8 cellular contexts compared by ENCODE assay signal in the genomic region with DNA sequence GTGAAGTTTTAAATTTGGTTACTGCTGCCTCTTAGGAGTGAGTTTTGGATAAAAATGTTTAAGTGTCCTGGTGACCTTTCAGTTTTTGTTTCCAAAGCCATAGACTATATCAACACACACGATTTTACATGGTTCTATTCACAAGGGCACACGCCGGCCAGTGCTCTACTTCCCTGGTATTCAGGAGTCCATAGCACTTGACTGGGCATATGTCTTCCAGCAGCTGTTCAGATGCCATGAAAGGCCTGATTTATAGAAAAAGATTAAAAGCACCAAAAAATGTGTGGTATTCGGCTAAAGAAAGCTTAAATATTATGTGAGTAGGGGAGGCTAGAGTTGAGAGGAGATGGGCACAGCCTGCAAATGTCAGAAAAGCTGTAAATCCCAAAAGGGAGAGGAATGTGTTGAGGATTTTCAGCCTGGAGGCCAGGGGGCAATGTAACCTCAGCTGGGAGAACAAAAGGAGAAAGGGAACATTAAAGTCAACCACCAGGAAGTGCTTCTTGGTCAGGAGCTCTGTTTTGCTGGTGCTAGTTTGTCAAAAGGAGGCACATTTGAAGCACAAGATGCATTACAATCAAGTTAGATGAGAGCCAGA.
A peak's percentile ranks its signal among the peaks of the same experiment; 100 is the strongest.
DNase-seq lines count a peak whose midpoint lies in the region; ATAC-seq, FAIRE-seq and TF ChIP-seq lines count a peak whose summit lies in the region.

No MANE protein-coding gene starts in this region.

- DNase-seq in AG09319 (ENCODE audit: extremely low read depth, low read depth) (no peak), HT-29 (ENCODE audit: low spot score) (peak; percentile 22), GM12878 (ENCODE audit: low read depth, low spot score) (no peak), frontal cortex (ENCODE audit: low spot score in 2 of 2) (no peak), NCI-H2171 treated with DMSO at 0.1 percent for 48 hours (lab: John Stamatoyannopoulos, UW) (no peak), T1000 (lab: John Stamatoyannopoulos, UW) (no peak)

- SMC1A ChIA-PET in GM12878 (lab: Charles Lee; ENCODE audit: uncharacterized antibody, unreplicated experiment), result interaction anchor here (0.7 to 6.7 kb wide), 12 partner anchors 8 to 520 kb away, joined by 3 to 58 read pairs (median 4); no protein-coding TSS in a partner anchor

- H2AFZ ChIP-seq in GM12878 (ENCODE audit: control insufficient read depth, low read depth, low read length), result no peak overlapping the region

- H3K4me3 ChIP-seq in GM12878 (no peak overlapping the region), liver (ENCODE audit: low read depth in 1 of 3, low read length in 3 of 3) (no peak overlapping the region)

- no peaks in the 10 kb centered on the region for H3K27me3 ChIP-seq in GM12878 (replicated peaks in 1 of 2; ENCODE audit: control insufficient read depth in 2 of 2, insufficient read depth in 2 of 2, low read length in 1 of 2)
- no peaks in the 10 kb centered on the region for H3K27me3 ChIP-seq in liver (ENCODE audit: control insufficient read depth in 4 of 4, insufficient read depth in 4 of 4, low read length in 3 of 4)

- TF ChIP-seq RAD21 in GM12878 (IDR thresholded peaks at IDR 0.05; ENCODE audit: insufficient read depth, low read depth, low read length) (no peak), liver (IDR thresholded peaks at IDR 0.05) (peak; percentile 72 to 81)

- FAIRE-seq in GM12878 (lab: Jason Lieb, UNC) (no peak), frontal cortex (lab: Jason Lieb, UNC) (no peak)

- in situ Hi-C loops in GM12878 (cut with MboI), result no loop called here

- RAD21 ChIA-PET in GM12878 (lab: Charles Lee; ENCODE audit: unreplicated experiment), result interaction anchor here (1.3 to 2.2 kb wide), 7 partner anchors 8 to 49 kb away, joined by 3 to 11 read pairs (median 5); no protein-coding TSS in a partner anchor

- H3K9me3 ChIP-seq in GM12878 (replicated peaks; ENCODE audit: control insufficient read depth, insufficient read depth, low read length) (peaks cover 9% of the 10 kb centered on the region; the same call in 2 of the 3 replicates), liver (ENCODE audit: control insufficient read depth in 4 of 4, low read length in 3 of 4) (no peaks in the 10 kb centered on the region)

- peak; percentile 22; the same call in 1 of the 2 replicates for TF ChIP-seq CTCF in AG09319 (IDR thresholded peaks at IDR 0.05; ENCODE audit: low read depth, low read length)
- no peak for TF ChIP-seq CTCF in GM12878 (IDR thresholded peaks at IDR 0.05 in 2 of 3, conservative IDR thresholded peaks at IDR 0.05 in 1 of 3; ENCODE audit: control insufficient read depth in 2 of 3, extremely low read depth in 1 of 3, insufficient read depth in 1 of 3, low read depth in 3 of 3, low read length in 3 of 3)
- peak; percentile 33 for TF ChIP-seq CTCF in liver (IDR thresholded peaks at IDR 0.05; ENCODE audit: low read depth, low read length, missing input control)

- H3K4me1 ChIP-seq in GM12878 (ENCODE audit: control insufficient read depth, insufficient read depth, low read length), result peaks cover 25% of the 10 kb centered on the region
- H3K4me1 ChIP-seq in liver (ENCODE audit: control insufficient read depth in 4 of 4, insufficient read depth in 4 of 4, low read length in 3 of 4), result no peaks in the 10 kb centered on the region

- BruUV-seq in GM12878 (replicated peaks; lab: Mats Ljungman, UMichigan), result no TSS peak

- POLR2A ChIA-PET in GM12878 (lab: Charles Lee), result interaction anchor here (0.8 to 4.7 kb wide), 3 partner anchors 10 to 388 kb away, joined by 3 to 35 read pairs (median 3); no protein-coding TSS in a partner anchor

- no peaks in the 10 kb centered on the region for H3K79me2 ChIP-seq in GM12878 (ENCODE audit: control insufficient read depth, insufficient read depth, low read length)

- H4K20me1 ChIP-seq in GM12878 (ENCODE audit: control insufficient read depth, insufficient read depth), result no peaks in the 10 kb centered on the region

- intact Hi-C loops in GM12878 (cut with micrococcal nuclease; ENCODE audit: unreplicated experiment), result no loop called here

- ATAC-seq in GM12878, result no peak
- ATAC-seq in HG03354 (IDR thresholded peaks at IDR 0.05; ENCODE audit: poor library complexity, severe bottlenecking, unreplicated experiment), result no peak

- CTCF ChIA-PET in GM12878 (lab: Yijun Ruan, JAX), result interaction anchor here (0.9 to 3.1 kb wide), 3 partner anchors 8 to 49 kb away, joined by 4 to 16 read pairs (median 6); no protein-coding TSS in a partner anchor

- WGBS in GM12878 (ENCODE audit: insufficient coverage, insufficient replicate concordance, low lambda C conversion rate, missing lambda C conversion rate), result 92% methylated on average over 4 of the region's 4 CpGs
- 90% methylated on average over 4 of the region's 4 CpGs for WGBS in liver

- peak overlapping the region; percentile 20; the same call in 1 of the 2 replicates for H3K27ac ChIP-seq in GM12878 (ENCODE audit: control insufficient read depth, insufficient read depth)
- H3K27ac ChIP-seq in liver (ENCODE audit: low read depth in 1 of 2, low read length in 2 of 2), result no peak overlapping the region

- no peak for TF ChIP-seq POLR2A in GM12878 (IDR thresholded peaks at IDR 0.05; ENCODE audit: low read depth, low read length)

- TF ChIP-seq EP300 in GM12878 (IDR thresholded peaks at IDR 0.05; ENCODE audit: borderline replicate concordance in 1 of 2, control insufficient read depth in 1 of 2, low read depth in 2 of 2, low read length in 2 of 2), result no peak

- peaks cover 0 to 5% of the 10 kb centered on the region in 2 experiments; a peak in 1 of 4 replicates for H3K36me3 ChIP-seq in GM12878 (ENCODE audit: control insufficient read depth in 2 of 2, insufficient read depth in 2 of 2, low read length in 1 of 2)
- H3K36me3 ChIP-seq in liver (ENCODE audit: control insufficient read depth in 4 of 4, insufficient read depth in 3 of 4, low read depth in 1 of 4, low read length in 3 of 4), result no peaks in the 10 kb centered on the region

- H3K4me2 ChIP-seq in GM12878 (ENCODE audit: control insufficient read depth, insufficient read depth), result no peak overlapping the region

- no peak overlapping the region for H3K9ac ChIP-seq in GM12878 (ENCODE audit: control insufficient read depth, insufficient read depth, low read length)
- no peak overlapping the region for H3K9ac ChIP-seq in liver (ENCODE audit: low read depth in 1 of 2, low read length in 2 of 2)

TF ChIP-seq in GM12878, 131 proteins besides CTCF, POLR2A, EP300 and RAD21 (continues in another document):
- TF ChIP-seq SREBF2 (IDR thresholded peaks at IDR 0.05; ENCODE audit: low read length), result no peak
- TF ChIP-seq, protein P1, sequence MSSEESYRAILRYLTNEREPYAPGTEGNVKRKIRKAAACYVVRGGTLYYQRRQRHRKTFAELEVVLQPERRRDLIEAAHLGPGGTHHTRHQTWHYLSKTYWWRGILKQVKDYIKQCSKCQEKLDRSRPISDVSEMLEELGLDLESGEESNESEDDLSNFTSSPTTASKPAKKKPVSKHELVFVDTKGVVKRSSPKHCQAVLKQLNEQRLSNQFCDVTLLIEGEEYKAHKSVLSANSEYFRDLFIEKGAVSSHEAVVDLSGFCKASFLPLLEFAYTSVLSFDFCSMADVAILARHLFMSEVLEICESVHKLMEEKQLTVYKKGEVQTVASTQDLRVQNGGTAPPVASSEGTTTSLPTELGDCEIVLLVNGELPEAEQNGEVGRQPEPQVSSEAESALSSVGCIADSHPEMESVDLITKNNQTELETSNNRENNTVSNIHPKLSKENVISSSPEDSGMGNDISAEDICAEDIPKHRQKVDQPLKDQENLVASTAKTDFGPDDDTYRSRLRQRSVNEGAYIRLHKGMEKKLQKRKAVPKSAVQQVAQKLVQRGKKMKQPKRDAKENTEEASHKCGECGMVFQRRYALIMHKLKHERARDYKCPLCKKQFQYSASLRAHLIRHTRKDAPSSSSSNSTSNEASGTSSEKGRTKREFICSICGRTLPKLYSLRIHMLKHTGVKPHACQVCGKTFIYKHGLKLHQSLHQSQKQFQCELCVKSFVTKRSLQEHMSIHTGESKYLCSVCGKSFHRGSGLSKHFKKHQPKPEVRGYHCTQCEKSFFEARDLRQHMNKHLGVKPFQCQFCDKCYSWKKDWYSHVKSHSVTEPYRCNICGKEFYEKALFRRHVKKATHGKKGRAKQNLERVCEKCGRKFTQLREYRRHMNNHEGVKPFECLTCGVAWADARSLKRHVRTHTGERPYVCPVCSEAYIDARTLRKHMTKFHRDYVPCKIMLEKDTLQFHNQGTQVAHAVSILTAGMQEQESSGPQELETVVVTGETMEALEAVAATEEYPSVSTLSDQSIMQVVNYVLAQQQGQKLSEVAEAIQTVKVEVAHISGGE (CRISPR knock-in tag; IDR thresholded peaks at IDR 0.05), result no peak
- no peak for TF ChIP-seq SPI1 (IDR thresholded peaks at IDR 0.05; ENCODE audit: borderline replicate concordance, insufficient read depth, low read depth, low read length)
- no peak for TF ChIP-seq SMAD5 (IDR thresholded peaks at IDR 0.05; ENCODE audit: low read depth)

TF ChIP-seq in liver, 16 proteins besides CTCF, POLR2A, EP300 and RAD21 (continues in another document):
- TF ChIP-seq RXRA (IDR thresholded peaks at IDR 0.05) (no peak), FOXA1 (IDR thresholded peaks at IDR 0.05) (no peak), FOXA2 (IDR thresholded peaks at IDR 0.05) (no peak), HNF4G (IDR thresholded peaks at IDR 0.05) (no peak)
- TF ChIP-seq, protein P2, sequence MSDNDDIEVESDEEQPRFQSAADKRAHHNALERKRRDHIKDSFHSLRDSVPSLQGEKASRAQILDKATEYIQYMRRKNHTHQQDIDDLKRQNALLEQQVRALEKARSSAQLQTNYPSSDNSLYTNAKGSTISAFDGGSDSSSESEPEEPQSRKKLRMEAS (IDR thresholded peaks at IDR 0.05), result no peak

Comparison
In these comparisons a context has a peak if more than half of its experiments do, and no peak if none do; other contexts are left out.
1. CTCF ChIP-seq: peak in AG09319 (single experiment) and liver (single experiment); none in GM12878 (0 of 3).